8 cellular contexts compared by ENCODE assay signal in genomic region chr11:118791961-118792578, GRCh38. TPM values are rescaled to one million over a fixed set of nuclear protein-coding genes. Genes with fewer than 3 reads are reported as not detected.
DNase-seq lines count a peak whose midpoint lies in the region; ATAC-seq and TF ChIP-seq lines count a peak whose summit lies in the region.

No MANE protein-coding gene starts in this region.

- H3K4me1 ChIP-seq in thoracic aorta (ENCODE audit: control insufficient read depth in 1 of 2, low read depth in 2 of 2), result peaks cover 17 to 27% of the 10 kb centered on the region in 2 donors

- H3K4me3 Mint-ChIP-seq in activated CD8-positive, alpha-beta memory T cell treated with anti-CD3 and anti-CD28 coated beads, Interleukin-2, amount 10 ng/mL, durations not matched to agents 7 days and 5 days, result peak overlapping the region; percentile 99

- no peaks in the 10 kb centered on the region for H3K36me3 ChIP-seq in thoracic aorta

- CTCF ChIA-PET in AG04449 (lab: Yijun Ruan, JAX), result interaction anchor here (0.7 to 9.8 kb wide), 16 partner anchors 7 to 165 kb away, joined by 3 to 108 read pairs (median 3); partner anchors contain the start of gene BCL9L
- CTCF ChIA-PET in activated CD8-positive, alpha-beta memory T cell treated with anti-CD3 and anti-CD28 coated beads, Interleukin-2, amount 10 ng/mL, durations not matched to agents 7 days and 5 days (lab: Charles Lee), result interaction anchor here (0.6 to 5.1 kb wide), 23 partner anchors 9 to 357 kb away, joined by 3 to 42 read pairs (median 4); partner anchors contain the start of gene BCL9L

- H3K27me3 Mint-ChIP-seq in activated CD8-positive, alpha-beta memory T cell treated with anti-CD3 and anti-CD28 coated beads, Interleukin-2, amount 10 ng/mL, durations not matched to agents 7 days and 5 days, result no peaks in the 10 kb centered on the region

- H3K9me3 Mint-ChIP-seq in activated CD8-positive, alpha-beta memory T cell treated with anti-CD3 and anti-CD28 coated beads, Interleukin-2, amount 10 ng/mL, durations not matched to agents 7 days and 5 days (ENCODE audit: low read depth), result no peaks in the 10 kb centered on the region

- H3K4me3 ChIP-seq in AG04449 (ENCODE audit: low read depth, low read length) (peak overlapping the region; percentile 82), epithelial cell of esophagus (ENCODE audit: low read length) (peak overlapping the region; percentile 96), thoracic aorta (peak overlapping the region; percentile 81)

- DNase-seq in AG04449 (ENCODE audit: low read depth, low spot score), result no peak
- DNase-seq in HPDE6-E6E7 (ENCODE audit: extremely low spot score), result peak; percentile 16
- DNase-seq in activated CD8-positive, alpha-beta memory T cell treated with anti-CD3 and anti-CD28 coated beads, Interleukin-2, amount 10 ng/mL, durations not matched to agents 7 days and 5 days, result peak; percentile 58
- peak; percentile 29 for DNase-seq in epithelial cell of esophagus (ENCODE audit: low read depth)
- peak; percentile 2 for DNase-seq in myocyte (ENCODE audit: low read depth)
- no peak for DNase-seq in thoracic aorta (ENCODE audit: low spot score)
- DNase-seq in inferior parietal cortex (ENCODE audit: extremely low spot score), result no peak

- POLR2A ChIA-PET in AG04449 (lab: Yijun Ruan, JAX), result interaction anchor here (0.5 to 4.4 kb wide), 12 partner anchors 11 to 215 kb away, joined by 3 to 49 read pairs (median 3); partner anchors contain the start of gene BCL9L

- H3K4me1 Mint-ChIP-seq in activated CD8-positive, alpha-beta memory T cell treated with anti-CD3 and anti-CD28 coated beads, Interleukin-2, amount 10 ng/mL, durations not matched to agents 7 days and 5 days, result peaks cover 17% of the 10 kb centered on the region

- H3K36me3 Mint-ChIP-seq in activated CD8-positive, alpha-beta memory T cell treated with anti-CD3 and anti-CD28 coated beads, Interleukin-2, amount 10 ng/mL, durations not matched to agents 7 days and 5 days, result peaks cover 13% of the 10 kb centered on the region

- no peaks in the 10 kb centered on the region for H3K9me3 ChIP-seq in thoracic aorta

- H3K27me3 ChIP-seq in thoracic aorta (replicated peaks; ENCODE audit: insufficient read depth), result no peaks in the 10 kb centered on the region

- H3K27ac ChIP-seq in thoracic aorta, result peak overlapping the region; percentile 96

- no peak for TF ChIP-seq CTCF in AG04449 (IDR thresholded peaks at IDR 0.05; ENCODE audit: insufficient read depth, low read length, missing control alignments)
- no peak for TF ChIP-seq CTCF in epithelial cell of esophagus (IDR thresholded peaks at IDR 0.05; ENCODE audit: insufficient read depth, low read depth, low read length, missing control alignments)
- no peak for TF ChIP-seq CTCF in thoracic aorta (IDR thresholded peaks at IDR 0.05)

- no peak for ATAC-seq in activated CD8-positive, alpha-beta memory T cell treated with anti-CD3 and anti-CD28 coated beads, Interleukin-2, amount 10 ng/mL, durations not matched to agents 7 days and 5 days
- ATAC-seq in thoracic aorta (ENCODE audit: insufficient number of reproducible peaks, low FRiP score, low read depth) (no peak), HG02970 (IDR thresholded peaks at IDR 0.05; ENCODE audit: low FRiP score, unreplicated experiment) (no peak)

- H3K27ac Mint-ChIP-seq in activated CD8-positive, alpha-beta memory T cell treated with anti-CD3 and anti-CD28 coated beads, Interleukin-2, amount 10 ng/mL, durations not matched to agents 7 days and 5 days, result peak overlapping the region; percentile 100

RNA-seq across cellular contexts. Expression of gene DDX6, which starts 1.1 kb away (rescaled TPM):
- 100 to 1,000 TPM; 127 to 153 TPM for total RNA-seq in activated CD8-positive, alpha-beta memory T cell treated with anti-CD3 and anti-CD28 coated beads, Interleukin-2, amount 10 ng/mL, durations not matched to agents 7 days and 5 days
- total RNA-seq in myocyte (99.1 and 119 TPM in 2 replicates), thoracic aorta (100 to 1,000 TPM in 1 of 2 donors, 10 to 100 TPM in 1; 77.2 to 161 TPM)
- 35.4 TPM for polyA plus RNA-seq in myocyte (2012)

Comparison
In these comparisons a context has a peak if more than half of its experiments do, and no peak if none do; other contexts are left out.
1. DNase-seq: peak in HPDE6-E6E7 (single experiment), activated CD8-positive, alpha-beta memory T cell treated with anti-CD3 and anti-CD28 coated beads, Interleukin-2, amount 10 ng/mL, durations not matched to agents 7 days and 5 days (single experiment), epithelial cell of esophagus (single experiment) and myocyte (single experiment); none in AG04449 (single experiment), thoracic aorta (single experiment) and inferior parietal cortex (single experiment).
2. Peak in every context shown above with its lines, with median percentiles within 50 percentile points of each other: H3K4me3 ChIP-seq.